Comparison of ENCODE assay signal across 10 cellular contexts in genomic region chr17:17567631-17568030, GRCh38. TPM values are rescaled to one million over a fixed set of nuclear protein-coding genes. Genes with fewer than 3 reads are reported as not detected.
DNase-seq lines count a peak whose midpoint lies in the region; ATAC-seq and TF ChIP-seq lines count a peak whose summit lies in the region.
"Had no signal": no experiment of that assay in that cellular context is flagged by ENCODE, and none has a peak within 500 bp of the region (broad histone marks: within the 10 kb centered on the region; RNA-seq: fewer than 3 reads in every experiment).

No MANE protein-coding gene starts in this region.

- H3K9me3 ChIP-seq in CD8-positive, alpha-beta T cell (ENCODE audit: low read length): no peaks in the 10 kb centered on the region

- CTCF ChIA-PET in CD8-positive, alpha-beta T cell (lab: Charles Lee): interaction anchor here (2.0 to 2.5 kb wide), 2 partner anchors 74 to 215 kb away, joined by 5 to 10 read pairs; no protein-coding TSS in a partner anchor

- POLR2A ChIA-PET in CD8-positive, alpha-beta T cell (lab: Charles Lee): no interaction called here

- no peaks in the 10 kb centered on the region for H3K4me1 Mint-ChIP-seq in CD8-positive, alpha-beta T cell (ENCODE audit: low read depth)

- no peaks in the 10 kb centered on the region for H3K27me3 ChIP-seq in layer of hippocampus (ENCODE audit: control insufficient read depth, insufficient read depth, low read length)
- no peaks in the 10 kb centered on the region for H3K27me3 ChIP-seq in CD8-positive, alpha-beta T cell (ENCODE audit: insufficient read depth, low read length)
- H3K27me3 ChIP-seq: brain microvascular endothelial cell had no signal

- H3K27ac Mint-ChIP-seq in CD8-positive, alpha-beta T cell: no peak overlapping the region

- H3K4me3 Mint-ChIP-seq in CD8-positive, alpha-beta T cell: no peak overlapping the region

- no peak for ATAC-seq in CD8-positive, alpha-beta T cell
- no peak for ATAC-seq in HG03108 (IDR thresholded peaks at IDR 0.05; ENCODE audit: unreplicated experiment)

- DNase-seq in NCI-H2196 (lab: John Stamatoyannopoulos, UW; ENCODE audit: unreplicated experiment) (peak; percentile 60), coronary artery (ENCODE audit: low spot score) (peak; percentile 81), substantia nigra (lab: John Stamatoyannopoulos, UW) (peak in 44 of 49 donors; percentile 13 to 89 (median 53)), activated gamma-delta T cell treated with Interleukin-2 at 50 U/mL for 16 hours (no peak)
- DNase-seq in activated CD4-positive, alpha-beta T cell treated with anti-CD3 and anti-CD28 coated beads for 48 hours: no peak
- DNase-seq in CD8-positive, alpha-beta T cell: no peak
- DNase-seq: brain microvascular endothelial cell, NCI-H2107 had no signal

- no peaks in the 10 kb centered on the region for H3K36me3 ChIP-seq in CD8-positive, alpha-beta T cell (ENCODE audit: insufficient read depth, low read length)
- H3K36me3 ChIP-seq: brain microvascular endothelial cell had no signal

- H3K27ac ChIP-seq in coronary artery (peak overlapping the region; percentile 55 to 86), layer of hippocampus (ENCODE audit: low read depth, low read length) (peak overlapping the region; percentile 8), substantia nigra (ENCODE audit: low read depth, low read length, poor library complexity, severe bottlenecking) (peak overlapping the region; percentile 8)
- H3K27ac ChIP-seq in CD8-positive, alpha-beta T cell (ENCODE audit: low read depth, low read length): no peak overlapping the region
- H3K27ac ChIP-seq: brain microvascular endothelial cell had no signal

- H3K4me3 ChIP-seq in coronary artery: peak overlapping the region; percentile 19
- H3K4me3 ChIP-seq in CD8-positive, alpha-beta T cell (ENCODE audit: low read depth, low read length): no peak overlapping the region

- H3K4me1 ChIP-seq in CD8-positive, alpha-beta T cell (ENCODE audit: insufficient read depth, low read length): no peaks in the 10 kb centered on the region

- TF ChIP-seq CTCF in coronary artery (IDR thresholded peaks at IDR 0.05): no peak
- no peak for TF ChIP-seq CTCF in CD8-positive, alpha-beta T cell (IDR thresholded peaks at IDR 0.05)

- peaks cover 4% of the 10 kb centered on the region for H3K36me3 Mint-ChIP-seq in CD8-positive, alpha-beta T cell

- H3K9me3 Mint-ChIP-seq in CD8-positive, alpha-beta T cell: no peaks in the 10 kb centered on the region

- intact Hi-C loops in CD8-positive, alpha-beta T cell (cut with DNase I, micrococcal nuclease): loop anchor here in 1 of 2 experiments (1.0 kb wide), 1 partner anchor 212 kb away; no protein-coding TSS in a partner anchor

- no peaks in the 10 kb centered on the region for H3K27me3 Mint-ChIP-seq in CD8-positive, alpha-beta T cell (ENCODE audit: low read depth)

RNA-seq across cellular contexts. Expression of gene PEMT, which starts 23.9 kb away (rescaled TPM):
- total RNA-seq in CD8-positive, alpha-beta T cell: 10 to 100 TPM; 14.7 to 15.4 TPM

Comparison
In these comparisons a context has a peak if more than half of its experiments do, and no peak if none do; other contexts are left out.
1. DNase-seq: peak in NCI-H2196 (single experiment), coronary artery (single experiment) and substantia nigra (44 of 49); none in activated CD4-positive, alpha-beta T cell treated with anti-CD3 and anti-CD28 coated beads for 48 hours (single experiment), activated gamma-delta T cell treated with Interleukin-2 at 50 U/mL for 16 hours (single experiment) and CD8-positive, alpha-beta T cell (0 of 7).